ENCODE assay signal across 8 cellular contexts in genomic region chr20:40160151-40160550, GRCh38.
DNase-seq lines count a peak whose midpoint lies in the region; ATAC-seq, FAIRE-seq and TF ChIP-seq lines count a peak whose summit lies in the region.

No MANE protein-coding gene starts in this region.

- TF ChIP-seq CTCF in RWPE2 (IDR thresholded peaks at IDR 0.05; ENCODE audit: poor library complexity, severe bottlenecking) (peak; percentile 100), endothelial cell of umbilical vein (IDR thresholded peaks at IDR 0.05; ENCODE audit: extremely low read depth in 1 of 2, insufficient read depth in 1 of 2, low read depth in 1 of 2, low read length in 2 of 2) (peak; percentile 83 to 89)

- no peaks in the 10 kb centered on the region for H3K36me3 Mint-ChIP-seq in activated CD8-positive, alpha-beta memory T cell treated with anti-CD3 and anti-CD28 coated beads, Interleukin-2, amount 10 ng/mL, durations not matched to agents 7 days and 5 days

- dilution Hi-C loops in endothelial cell of umbilical vein (cut with MboI; ENCODE audit: extremely low pct_ligation_motif_present, low sequenced_read_pairs): no loop called here

- intact Hi-C loops in endothelial cell of umbilical vein (cut with micrococcal nuclease): loop anchor here (1.0 to 10.0 kb wide), 6 partner anchors 92 to 1725 kb away; no protein-coding TSS in a partner anchor

- H3K9me1 ChIP-seq in endothelial cell of umbilical vein (replicated peaks; ENCODE audit: control insufficient read depth, extremely low read depth, insufficient read depth, low read length): no peaks in the 10 kb centered on the region

- POLR2A ChIA-PET in endothelial cell of umbilical vein (lab: Charles Lee): interaction anchor here (2.6 kb wide), 1 partner anchor 529 kb away, joined by 8 read pairs; the partner anchor contains the start of gene MAFB

- peak; percentile 45; the same call in 1 of the 2 replicates for TF ChIP-seq RAD21 in Ishikawa (IDR thresholded peaks at IDR 0.05; ENCODE audit: low read depth)

- CTCF ChIA-PET in activated CD8-positive, alpha-beta memory T cell treated with anti-CD3 and anti-CD28 coated beads, Interleukin-2, amount 10 ng/mL, durations not matched to agents 7 days and 5 days (lab: Charles Lee): interaction anchor here (0.6 to 1.1 kb wide), 4 partner anchors 9 to 530 kb away, joined by 3 to 5 read pairs (median 3); no protein-coding TSS in a partner anchor
- CTCF ChIA-PET in endothelial cell of umbilical vein (lab: Charles Lee): interaction anchor here (0.5 to 5.7 kb wide), 32 partner anchors 8 to 1110 kb away, joined by 3 to 95 read pairs (median 3); partner anchors contain the start of gene MAFB

- no peak overlapping the region for H3K27ac Mint-ChIP-seq in activated CD8-positive, alpha-beta memory T cell treated with anti-CD3 and anti-CD28 coated beads, Interleukin-2, amount 10 ng/mL, durations not matched to agents 7 days and 5 days

- H3K36me3 ChIP-seq in RWPE2 (ENCODE audit: low read depth): no peaks in the 10 kb centered on the region
- no peaks in the 10 kb centered on the region for H3K36me3 ChIP-seq in endothelial cell of umbilical vein (ENCODE audit: control insufficient read depth in 2 of 2, extremely low read depth in 1 of 2, insufficient read depth in 2 of 2, low read length in 2 of 2)

- no peak overlapping the region for H3K4me2 ChIP-seq in endothelial cell of umbilical vein (ENCODE audit: insufficient read depth, low read length)

- H4K20me1 ChIP-seq in endothelial cell of umbilical vein (replicated peaks; ENCODE audit: control insufficient read depth, extremely low read depth, insufficient read depth, low read length): no peaks in the 10 kb centered on the region

- H3K27ac ChIP-seq in RWPE2 (ENCODE audit: poor library complexity, severe bottlenecking) (no peak overlapping the region), endothelial cell of umbilical vein (ENCODE audit: insufficient read depth, low read depth, low read length) (no peak overlapping the region)

- no peak overlapping the region for H3K9ac ChIP-seq in endothelial cell of umbilical vein (replicated peaks; ENCODE audit: extremely low read depth, insufficient read depth, low read length)

- TF ChIP-seq EP300 in Ishikawa (IDR thresholded peaks at IDR 0.05; ENCODE audit: borderline replicate concordance): no peak

- H3K27me3 ChIP-seq in RWPE2 (ENCODE audit: insufficient read depth, poor library complexity, severe bottlenecking): no peaks in the 10 kb centered on the region
- no peaks in the 10 kb centered on the region for H3K27me3 ChIP-seq in endothelial cell of umbilical vein (ENCODE audit: control insufficient read depth in 2 of 2, insufficient read depth in 2 of 2, low read length in 2 of 2)

- H3K9me3 Mint-ChIP-seq in activated CD8-positive, alpha-beta memory T cell treated with anti-CD3 and anti-CD28 coated beads, Interleukin-2, amount 10 ng/mL, durations not matched to agents 7 days and 5 days (ENCODE audit: low read depth): no peaks in the 10 kb centered on the region

- no peaks in the 10 kb centered on the region for H3K79me2 ChIP-seq in endothelial cell of umbilical vein (ENCODE audit: control insufficient read depth, insufficient read depth, low read length)

- no TSS peak for BruUV-seq in endothelial cell of umbilical vein (replicated peaks; lab: Mats Ljungman, UMichigan)

- H3K4me3 ChIP-seq in RWPE2 (ENCODE audit: severe bottlenecking) (no peak overlapping the region), endothelial cell of umbilical vein (replicated peaks in 1 of 3; ENCODE audit: insufficient read depth in 1 of 3, low read depth in 1 of 3, low read length in 3 of 3) (no peak overlapping the region)

- H3K9me3 ChIP-seq in RWPE2 (ENCODE audit: severe bottlenecking) (no peaks in the 10 kb centered on the region), endothelial cell of umbilical vein (replicated peaks; ENCODE audit: control insufficient read depth, insufficient read depth, low read length) (no peaks in the 10 kb centered on the region)

- no peak for ATAC-seq in activated CD8-positive, alpha-beta memory T cell treated with anti-CD3 and anti-CD28 coated beads, Interleukin-2, amount 10 ng/mL, durations not matched to agents 7 days and 5 days
- ATAC-seq in RWPE2 (ENCODE audit: low read depth) (peak; percentile 92), HG03469 (IDR thresholded peaks at IDR 0.05; ENCODE audit: unreplicated experiment) (no peak)

- H3K4me1 ChIP-seq in RWPE2 (ENCODE audit: insufficient read depth, poor library complexity, severe bottlenecking) (no peaks in the 10 kb centered on the region), endothelial cell of umbilical vein (ENCODE audit: control insufficient read depth, extremely low read depth, insufficient read depth, low read length) (no peaks in the 10 kb centered on the region)

- DNase-seq in activated CD8-positive, alpha-beta memory T cell treated with anti-CD3 and anti-CD28 coated beads, Interleukin-2, amount 10 ng/mL, durations not matched to agents 7 days and 5 days: peak; percentile 41
- no peak for DNase-seq in activated CD8-positive, alpha-beta memory T cell treated with anti-CD3 and anti-CD28 coated beads for 24 hours
- DNase-seq in RWPE2 (ENCODE audit: low spot score): no peak
- DNase-seq in endothelial cell of umbilical vein (ENCODE audit: low read depth, low spot score): peak; percentile 75
- peak; percentile 51 for DNase-seq in midbrain (lab: John Stamatoyannopoulos, UW)
- no peak for DNase-seq in cortex of kidney (lab: John Stamatoyannopoulos, UW)

- H3K4me1 Mint-ChIP-seq in activated CD8-positive, alpha-beta memory T cell treated with anti-CD3 and anti-CD28 coated beads, Interleukin-2, amount 10 ng/mL, durations not matched to agents 7 days and 5 days: no peaks in the 10 kb centered on the region

- TF ChIP-seq POLR2A in endothelial cell of umbilical vein (IDR thresholded peaks at IDR 0.05; ENCODE audit: low read depth, low read length): no peak

- no peak overlapping the region for H3K4me3 Mint-ChIP-seq in activated CD8-positive, alpha-beta memory T cell treated with anti-CD3 and anti-CD28 coated beads, Interleukin-2, amount 10 ng/mL, durations not matched to agents 7 days and 5 days

- FAIRE-seq in endothelial cell of umbilical vein (lab: Jason Lieb, UNC): peak; percentile 76

- no peak overlapping the region for H2AFZ ChIP-seq in endothelial cell of umbilical vein (ENCODE audit: low read depth, low read length)

- H3K27me3 Mint-ChIP-seq in activated CD8-positive, alpha-beta memory T cell treated with anti-CD3 and anti-CD28 coated beads, Interleukin-2, amount 10 ng/mL, durations not matched to agents 7 days and 5 days: no peaks in the 10 kb centered on the region

TF ChIP-seq in Ishikawa, 13 proteins besides CTCF, POLR2A, EP300 and RAD21 (continues in another document):
- TF ChIP-seq USF1 (IDR thresholded peaks at IDR 0.05) (no peak), MAX (IDR thresholded peaks at IDR 0.05) (no peak), YY1 (IDR thresholded peaks at IDR 0.05; ENCODE audit: low read depth) (no peak), CREB1 (IDR thresholded peaks at IDR 0.05; ENCODE audit: low read depth) (no peak), FOXM1 (IDR thresholded peaks at IDR 0.05; ENCODE audit: borderline replicate concordance, low read depth) (no peak)

TF ChIP-seq in endothelial cell of umbilical vein, 7 proteins besides CTCF, POLR2A, EP300 and RAD21:
- TF ChIP-seq EZH2 (IDR thresholded peaks at IDR 0.05; ENCODE audit: borderline replicate concordance, low read depth, low read length, severe bottlenecking) (no peak), MAX (IDR thresholded peaks at IDR 0.05; ENCODE audit: insufficient read depth, insufficient read length) (no peak), GATA2 (IDR thresholded peaks at IDR 0.05; ENCODE audit: insufficient read depth, insufficient read length, low read depth, low read length) (no peak), POLR2AphosphoS5 (IDR thresholded peaks at IDR 0.05; ENCODE audit: insufficient read depth, low read depth, low read length) (no peak), FOS (IDR thresholded peaks at IDR 0.05; ENCODE audit: borderline replicate concordance, insufficient read depth, low read length) (no peak)

Comparison
In these comparisons a context has a peak if more than half of its experiments do, and no peak if none do; other contexts are left out.
1. DNase-seq: peak in activated CD8-positive, alpha-beta memory T cell treated with anti-CD3 and anti-CD28 coated beads, Interleukin-2, amount 10 ng/mL, durations not matched to agents 7 days and 5 days (single experiment), endothelial cell of umbilical vein (single experiment) and midbrain (single experiment); none in activated CD8-positive, alpha-beta memory T cell treated with anti-CD3 and anti-CD28 coated beads for 24 hours (single experiment), RWPE2 (single experiment) and cortex of kidney (single experiment).